ENCODE assay signal across 11 cellular contexts in genomic region chr12:104742551-104742961, GRCh38.
DNase-seq lines count a peak whose midpoint lies in the region; ATAC-seq and TF ChIP-seq lines count a peak whose summit lies in the region.
"Had no signal": no experiment of that assay in that cellular context is flagged by ENCODE, and none has a peak within 500 bp of the region (broad histone marks: within the 10 kb centered on the region; RNA-seq: fewer than 3 reads in every experiment).

No MANE protein-coding gene starts in this region.

- H3K27ac Mint-ChIP-seq in IgD-negative memory B cell: peak overlapping the region in 2 of 3 donors; percentile 6 to 18
- H3K27ac Mint-ChIP-seq: activated CD8-positive, alpha-beta T cell treated with anti-CD3 and anti-CD28 coated beads for 36 hours had no signal

- DNase-seq in NCI-H69 (lab: John Stamatoyannopoulos, UW): peak; percentile 7
- peak; percentile 59 for DNase-seq in Right ventricle myocardium superior
- peak; percentile 39 for DNase-seq in retina
- DNase-seq in NCI-H1048 (lab: John Stamatoyannopoulos, UW): no peak
- no peak for DNase-seq in GM20000 (ENCODE audit: low spot score)
- no peak for DNase-seq in NCI-H187 (lab: John Stamatoyannopoulos, UW)
- DNase-seq: activated CD8-positive, alpha-beta T cell treated with anti-CD3 and anti-CD28 coated beads for 36 hours; EL; stimulated activated naive CD8-positive, alpha-beta T cell treated with anti-CD3 and anti-CD28 coated beads, Interleukin-15, Interleukin-2, amounts not matched to agents 100 U/mL and 50 U/mL, for 24 hours had no signal

- H3K27me3 Mint-ChIP-seq in IgD-negative memory B cell: peaks cover 2% of the 10 kb centered on the region
- H3K27me3 Mint-ChIP-seq: activated CD8-positive, alpha-beta T cell treated with anti-CD3 and anti-CD28 coated beads for 36 hours had no signal

- peaks cover 2% of the 10 kb centered on the region for H3K36me3 Mint-ChIP-seq in IgD-negative memory B cell

- ATAC-seq in Right ventricle myocardium superior (ENCODE audit: poor library complexity) (peak; percentile 34), GM18505 (IDR thresholded peaks at IDR 0.05; ENCODE audit: unreplicated experiment) (no peak)
- ATAC-seq: activated CD8-positive, alpha-beta T cell treated with anti-CD3 and anti-CD28 coated beads for 36 hours; stimulated activated naive CD8-positive, alpha-beta T cell treated with anti-CD3 and anti-CD28 coated beads, Interleukin-15, Interleukin-2, amounts not matched to agents 100 U/mL and 50 U/mL, for 24 hours had no signal

- intact Hi-C loops in Right ventricle myocardium superior (cut with DNase I): no loop called here

- peaks cover 0 to 2% (median 0%) of the 10 kb centered on the region in 3 donors for H3K9me3 Mint-ChIP-seq in IgD-negative memory B cell
- H3K9me3 Mint-ChIP-seq: activated CD8-positive, alpha-beta T cell treated with anti-CD3 and anti-CD28 coated beads for 36 hours had no signal

- TF ChIP-seq POLR2A in GM18505 (IDR thresholded peaks at IDR 0.05; ENCODE audit: borderline replicate concordance, extremely low read depth, insufficient read depth, insufficient read length): no peak

- TF ChIP-seq CTCF in GM20000 (IDR thresholded peaks at IDR 0.05; ENCODE audit: extremely low read depth, missing control alignments): no peak

- peaks cover 59 to 69% (median 66%) of the 10 kb centered on the region in 3 donors for H3K4me1 Mint-ChIP-seq in IgD-negative memory B cell

- peak overlapping the region in 1 of 4 donors; percentile 78 for H3K4me3 Mint-ChIP-seq in IgD-negative memory B cell
- H3K4me3 Mint-ChIP-seq: activated CD8-positive, alpha-beta T cell treated with anti-CD3 and anti-CD28 coated beads for 36 hours had no signal

Comparison
In these comparisons a context has a peak if more than half of its experiments do, and no peak if none do; other contexts are left out.
1. DNase-seq: peak in NCI-H69 (single experiment), Right ventricle myocardium superior (single experiment) and retina (single experiment); none in NCI-H1048 (single experiment), GM20000 (single experiment) and NCI-H187 (0 of 2).